Comparison of ENCODE assay signal across 1 cellular context in the genomic region with DNA sequence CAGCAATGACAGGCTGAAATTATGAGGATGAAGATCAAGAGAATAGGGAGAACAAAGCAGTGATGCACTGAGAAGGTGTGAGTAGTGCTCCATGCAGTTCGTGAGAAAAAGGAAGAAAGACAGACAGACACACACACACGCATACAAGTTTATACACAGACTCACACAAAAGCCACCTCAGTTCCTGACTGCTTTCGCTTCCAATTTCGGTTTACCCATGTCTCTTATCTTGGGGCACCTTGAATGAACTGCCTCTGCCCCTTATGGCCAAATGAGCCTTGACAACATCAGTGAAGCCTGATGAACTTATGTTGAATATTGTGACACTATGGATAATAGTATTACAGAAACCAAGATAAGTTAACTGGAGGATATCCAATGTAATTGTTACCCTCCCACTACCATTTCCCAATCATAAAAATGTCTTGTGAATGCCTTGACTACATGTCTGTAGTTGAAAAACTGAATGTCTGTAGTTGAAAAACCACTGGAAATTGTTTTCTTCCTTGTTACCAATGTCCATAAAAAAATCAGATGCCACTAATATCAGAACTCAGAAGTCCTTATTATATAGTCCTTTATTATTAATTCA.
TF ChIP-seq lines count a peak whose summit lies in the region.

No MANE protein-coding gene starts in this region.

TF ChIP-seq in IMR-90, 13 proteins besides CTCF, POLR2A, EP300 and RAD21 (continued from another document):
- TF ChIP-seq, protein P1, sequence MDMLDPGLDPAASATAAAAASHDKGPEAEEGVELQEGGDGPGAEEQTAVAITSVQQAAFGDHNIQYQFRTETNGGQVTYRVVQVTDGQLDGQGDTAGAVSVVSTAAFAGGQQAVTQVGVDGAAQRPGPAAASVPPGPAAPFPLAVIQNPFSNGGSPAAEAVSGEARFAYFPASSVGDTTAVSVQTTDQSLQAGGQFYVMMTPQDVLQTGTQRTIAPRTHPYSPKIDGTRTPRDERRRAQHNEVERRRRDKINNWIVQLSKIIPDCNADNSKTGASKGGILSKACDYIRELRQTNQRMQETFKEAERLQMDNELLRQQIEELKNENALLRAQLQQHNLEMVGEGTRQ (IDR thresholded peaks at IDR 0.05; ENCODE audit: low read depth, low read length): no peak
